ENCODE assay signal across 8 cellular contexts in genomic region chr19:17215125-17215971, GRCh38. TPM values are rescaled to one million over a fixed set of nuclear protein-coding genes. Genes with fewer than 3 reads are reported as not detected.
A peak's percentile ranks its signal among the peaks of the same experiment; 100 is the strongest.
DNase-seq lines count a peak whose midpoint lies in the region; ATAC-seq and TF ChIP-seq lines count a peak whose summit lies in the region.

Gene USE1, plus strand, starts transcription at chr19:17215357. Its CDS starts 49 bp downstream, at chr19:17215406.

- no peaks in the 10 kb centered on the region for H3K27me3 Mint-ChIP-seq in activated CD4-positive, alpha-beta T cell treated with anti-CD3 and anti-CD28 coated beads for 36 hours

- H3K27ac ChIP-seq in ACC112 (ENCODE audit: low read depth, low read length) = peak within 1 kb of the TSS; percentile 81

- H3K9me3 Mint-ChIP-seq in activated CD4-positive, alpha-beta T cell treated with anti-CD3 and anti-CD28 coated beads for 36 hours (ENCODE audit: low read depth) = no peaks in the 10 kb centered on the region

- peak within 1 kb of the TSS; percentile 75 for H2AFZ ChIP-seq in ACC112 (ENCODE audit: low read length, unreplicated experiment)

- H3K27me3 ChIP-seq in ACC112 (ENCODE audit: insufficient read depth, low read length) = no peaks in the 10 kb centered on the region

- no peaks in the 10 kb centered on the region for H3K79me2 ChIP-seq in ACC112 (ENCODE audit: control insufficient read depth, insufficient read depth, low read length, unreplicated experiment)

- peaks cover 9% of the 10 kb centered on the region for H3K4me1 ChIP-seq in ACC112 (ENCODE audit: control insufficient read depth, insufficient read depth, low read length, unreplicated experiment)

- H3K27ac Mint-ChIP-seq in activated CD4-positive, alpha-beta T cell treated with anti-CD3 and anti-CD28 coated beads for 36 hours = peak within 1 kb of the TSS; percentile 95

- intact Hi-C loops in activated CD4-positive, alpha-beta T cell treated with anti-CD3 and anti-CD28 coated beads for 36 hours (cut with DNase I, micrococcal nuclease) = loop anchor here (1.0 to 5.0 kb wide), 10 partner anchors 11 to 205 kb away; partner anchors contain the start of genes BABAM1 (in 2 of the 2), HAUS8 (in 2 of the 2), MYO9B (in 2 of the 2) and OCEL1 (in 2 of the 2)

- DNase-seq in NCI-H510A treated with DMSO at 0.1 percent for 48 hours (lab: John Stamatoyannopoulos, UW) (peak; percentile 79), choroid plexus epithelial cell (ENCODE audit: low read depth) (peak; percentile 94), kidney glomerular epithelial cell (lab: John Stamatoyannopoulos, UW) (peak; percentile 86)
- DNase-seq in activated CD4-positive, alpha-beta T cell treated with anti-CD3 and anti-CD28 coated beads for 36 hours = peak; percentile 93
- peak; percentile 64 to 67 for DNase-seq in stimulated activated CD4-positive, alpha-beta T cell treated with anti-CD3 and anti-CD28 coated beads, Interleukin-1b, Interleukin-23, amount 100 ng/mL, for 1 hour (ENCODE audit: low read depth in 2 of 2)

- H3K36me3 ChIP-seq in ACC112 (ENCODE audit: insufficient read depth, low read length) = peaks cover 5% of the 10 kb centered on the region; the same call in 1 of the 2 replicates

- H3K4me3 Mint-ChIP-seq in activated CD4-positive, alpha-beta T cell treated with anti-CD3 and anti-CD28 coated beads for 36 hours = peak within 1 kb of the TSS; percentile 80

- ATAC-seq in GM18873 (IDR thresholded peaks at IDR 0.05; ENCODE audit: low FRiP score, unreplicated experiment) = peak; percentile 52
- ATAC-seq in HG03354 (IDR thresholded peaks at IDR 0.05; ENCODE audit: poor library complexity, severe bottlenecking, unreplicated experiment) = peak; percentile 90
- ATAC-seq in activated CD4-positive, alpha-beta T cell treated with anti-CD3 and anti-CD28 coated beads for 36 hours = peak; percentile 97

- H3K36me3 Mint-ChIP-seq in activated CD4-positive, alpha-beta T cell treated with anti-CD3 and anti-CD28 coated beads for 36 hours (ENCODE audit: low read depth) = peaks cover 26% of the 10 kb centered on the region

- CTCF ChIA-PET in activated CD4-positive, alpha-beta T cell treated with anti-CD3 and anti-CD28 coated beads for 36 hours (lab: Charles Lee) = interaction anchor here (0.5 to 1.7 kb wide), 10 partner anchors 10 to 113 kb away, joined by 3 to 5 read pairs (median 4); partner anchors contain the start of gene BABAM1

- peak within 1 kb of the TSS; percentile 79 for H3K4me3 ChIP-seq in ACC112 (ENCODE audit: low read depth, low read length)
- peak within 1 kb of the TSS; percentile 85 for H3K4me3 ChIP-seq in choroid plexus epithelial cell (ENCODE audit: low read depth, low read length)

- TF ChIP-seq CTCF in choroid plexus epithelial cell (conservative IDR thresholded peaks at IDR 0.05; ENCODE audit: low read depth, low read length) = no peak

- peaks cover 21% of the 10 kb centered on the region for H3K4me1 Mint-ChIP-seq in activated CD4-positive, alpha-beta T cell treated with anti-CD3 and anti-CD28 coated beads for 36 hours

- POLR2A ChIA-PET in activated CD4-positive, alpha-beta T cell treated with anti-CD3 and anti-CD28 coated beads for 36 hours (lab: Charles Lee) = interaction anchor here (0.6 to 1.3 kb wide), 6 partner anchors 10 to 190 kb away, joined by 3 to 4 read pairs (median 3); partner anchors contain the start of genes BST2 and OCEL1

RNA-seq across cellular contexts. Expression of gene USE1, which starts in this region (rescaled TPM):
- total RNA-seq in activated CD4-positive, alpha-beta T cell treated with anti-CD3 and anti-CD28 coated beads for 36 hours = 10 to 100 TPM; 22.6 to 24.5 TPM

Comparison
In these comparisons a context has a peak if more than half of its experiments do, and no peak if none do; other contexts are left out.
1. Peak in every context shown above with its lines: DNase-seq, ATAC-seq, H3K4me3 ChIP-seq and H3K27ac ChIP-seq.